ENCODE assay signal across 1 cellular context in the genomic region with DNA sequence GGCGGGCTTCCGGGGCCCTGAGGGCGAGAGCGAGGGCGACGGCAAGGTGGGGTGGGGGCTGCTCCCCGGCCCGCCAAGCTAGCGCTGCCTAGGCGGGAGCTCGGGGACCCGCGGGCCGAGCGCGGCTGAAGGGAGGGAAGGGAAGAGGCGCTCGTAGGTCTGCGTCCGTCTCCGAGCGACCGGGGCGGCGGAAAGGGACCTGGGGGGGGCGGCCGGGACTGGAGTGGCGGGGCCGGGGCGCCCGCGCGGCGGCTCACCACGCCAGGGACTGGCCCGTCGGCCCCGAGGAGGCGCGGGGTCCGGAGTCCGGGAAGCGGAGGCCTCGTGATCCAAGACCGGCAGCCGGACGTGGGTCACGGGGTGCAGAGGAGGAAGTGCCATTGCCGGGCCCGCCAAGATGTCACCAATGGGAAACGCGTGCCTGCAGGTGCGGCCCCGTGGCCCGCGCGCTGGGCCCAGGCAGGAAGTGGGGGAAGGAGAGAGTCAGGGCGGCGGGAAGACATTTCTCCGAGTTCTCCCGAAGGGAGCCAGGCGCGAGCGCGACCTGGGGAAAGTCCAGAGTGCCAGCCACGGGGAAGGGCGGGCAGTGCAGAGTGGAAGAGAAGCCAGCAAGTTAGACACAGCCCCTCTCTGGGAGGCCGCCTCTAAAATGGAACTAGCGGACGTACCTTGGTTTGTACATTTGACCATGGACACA.
TF ChIP-seq lines count a peak whose summit lies in the region.

No MANE protein-coding gene starts in this region.

TF ChIP-seq in K562, 482 proteins besides CTCF, POLR2A, EP300 and RAD21 (continues in another document):
- TF ChIP-seq RFX5 (IDR thresholded peaks at IDR 0.05; ENCODE audit: low read depth, low read length) (no peak), NONO (IDR thresholded peaks at IDR 0.05; ENCODE audit: low read depth in 2 of 2, low read length in 1 of 2) (peak in 1 of 2 experiments; percentile 93; a peak in 2 of 4 replicates), MYBL2 (IDR thresholded peaks at IDR 0.05; ENCODE audit: low read depth) (no peak), MYBL2 (CRISPR knock-in tag; IDR thresholded peaks at IDR 0.05; ENCODE audit: borderline replicate concordance) (no peak), CBX8 (IDR thresholded peaks at IDR 0.05; ENCODE audit: borderline replicate concordance, extremely low read depth, low read depth, low read length, poor library complexity, severe bottlenecking) (no peak), FOXA1 (IDR thresholded peaks at IDR 0.05; ENCODE audit: borderline replicate concordance) (no peak), HDAC2 (IDR thresholded peaks at IDR 0.05) (peak; percentile 81), ELF4 (CRISPR knock-in tag; IDR thresholded peaks at IDR 0.05) (peak; percentile 96), EHMT2 (IDR thresholded peaks at IDR 0.05) (no peak), HOXB6 (CRISPR knock-in tag; IDR thresholded peaks at IDR 0.05; ENCODE audit: borderline replicate concordance) (no peak), FOSL1 (tag; conservative IDR thresholded peaks at IDR 0.05) (0 out of 2 replicates have a peak, but pooled peaks have one; percentile 12), GABPA (tag; conservative IDR thresholded peaks at IDR 0.05; ENCODE audit: low read depth) (peak; percentile 87), PHF8 (IDR thresholded peaks at IDR 0.05; ENCODE audit: borderline replicate concordance, low read length) (peak; percentile 62; the same call in 1 of the 2 replicates), TBP (optimal IDR thresholded peaks at IDR 0.05; ENCODE audit: low read depth, low read length) (peak; percentile 83), SMARCE1 (IDR thresholded peaks at IDR 0.05) (no peak; the same call in 1 of the 2 replicates), FOXM1 (IDR thresholded peaks at IDR 0.05; ENCODE audit: low read depth) (no peak), FOXM1 (CRISPR knock-in tag; IDR thresholded peaks at IDR 0.05; ENCODE audit: low read depth) (peak; percentile 59; the same call in 1 of the 2 replicates), GABPB1 (CRISPR knock-in tag; IDR thresholded peaks at IDR 0.05) (peak; percentile 87), ZFP36 (IDR thresholded peaks at IDR 0.05; ENCODE audit: low read depth, low read length, partially characterized antibody) (peak; percentile 17), ZFPM2 (CRISPR knock-in tag; IDR thresholded peaks at IDR 0.05) (peak; percentile 27; the same call in 1 of the 2 replicates), FIP1L1 (IDR thresholded peaks at IDR 0.05; ENCODE audit: low read depth, low read length, poor library complexity, severe bottlenecking) (peak; percentile 38), OTX1 (CRISPR knock-in tag; IDR thresholded peaks at IDR 0.05) (peak; percentile 88), ZNF551 (CRISPR knock-in tag; IDR thresholded peaks at IDR 0.05) (no peak), MTA3 (IDR thresholded peaks at IDR 0.05; ENCODE audit: borderline replicate concordance) (peak; percentile 81), ZNF384 (IDR thresholded peaks at IDR 0.05; ENCODE audit: low read depth, low read length) (peak; percentile 3; the same call in 1 of the 2 replicates), NFIX (CRISPR knock-in tag; IDR thresholded peaks at IDR 0.05; ENCODE audit: low read depth) (no peak), POU5F1 (IDR thresholded peaks at IDR 0.05; ENCODE audit: borderline replicate concordance, low read depth, low read length, partially characterized antibody) (no peak)
- TF ChIP-seq, protein P1, sequence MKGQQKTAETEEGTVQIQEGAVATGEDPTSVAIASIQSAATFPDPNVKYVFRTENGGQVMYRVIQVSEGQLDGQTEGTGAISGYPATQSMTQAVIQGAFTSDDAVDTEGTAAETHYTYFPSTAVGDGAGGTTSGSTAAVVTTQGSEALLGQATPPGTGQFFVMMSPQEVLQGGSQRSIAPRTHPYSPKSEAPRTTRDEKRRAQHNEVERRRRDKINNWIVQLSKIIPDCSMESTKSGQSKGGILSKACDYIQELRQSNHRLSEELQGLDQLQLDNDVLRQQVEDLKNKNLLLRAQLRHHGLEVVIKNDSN (CRISPR knock-in tag; IDR thresholded peaks at IDR 0.05): peak; percentile 95
- TF ChIP-seq, protein P2, sequence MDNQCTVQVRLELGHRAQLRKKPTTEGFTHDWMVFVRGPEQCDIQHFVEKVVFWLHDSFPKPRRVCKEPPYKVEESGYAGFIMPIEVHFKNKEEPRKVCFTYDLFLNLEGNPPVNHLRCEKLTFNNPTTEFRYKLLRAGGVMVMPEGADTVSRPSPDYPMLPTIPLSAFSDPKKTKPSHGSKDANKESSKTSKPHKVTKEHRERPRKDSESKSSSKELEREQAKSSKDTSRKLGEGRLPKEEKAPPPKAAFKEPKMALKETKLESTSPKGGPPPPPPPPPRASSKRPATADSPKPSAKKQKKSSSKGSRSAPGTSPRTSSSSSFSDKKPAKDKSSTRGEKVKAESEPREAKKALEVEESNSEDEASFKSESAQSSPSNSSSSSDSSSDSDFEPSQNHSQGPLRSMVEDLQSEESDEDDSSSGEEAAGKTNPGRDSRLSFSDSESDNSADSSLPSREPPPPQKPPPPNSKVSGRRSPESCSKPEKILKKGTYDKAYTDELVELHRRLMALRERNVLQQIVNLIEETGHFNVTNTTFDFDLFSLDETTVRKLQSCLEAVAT (IDR thresholded peaks at IDR 0.05): peak; percentile 74 to 91
- TF ChIP-seq, protein P3, sequence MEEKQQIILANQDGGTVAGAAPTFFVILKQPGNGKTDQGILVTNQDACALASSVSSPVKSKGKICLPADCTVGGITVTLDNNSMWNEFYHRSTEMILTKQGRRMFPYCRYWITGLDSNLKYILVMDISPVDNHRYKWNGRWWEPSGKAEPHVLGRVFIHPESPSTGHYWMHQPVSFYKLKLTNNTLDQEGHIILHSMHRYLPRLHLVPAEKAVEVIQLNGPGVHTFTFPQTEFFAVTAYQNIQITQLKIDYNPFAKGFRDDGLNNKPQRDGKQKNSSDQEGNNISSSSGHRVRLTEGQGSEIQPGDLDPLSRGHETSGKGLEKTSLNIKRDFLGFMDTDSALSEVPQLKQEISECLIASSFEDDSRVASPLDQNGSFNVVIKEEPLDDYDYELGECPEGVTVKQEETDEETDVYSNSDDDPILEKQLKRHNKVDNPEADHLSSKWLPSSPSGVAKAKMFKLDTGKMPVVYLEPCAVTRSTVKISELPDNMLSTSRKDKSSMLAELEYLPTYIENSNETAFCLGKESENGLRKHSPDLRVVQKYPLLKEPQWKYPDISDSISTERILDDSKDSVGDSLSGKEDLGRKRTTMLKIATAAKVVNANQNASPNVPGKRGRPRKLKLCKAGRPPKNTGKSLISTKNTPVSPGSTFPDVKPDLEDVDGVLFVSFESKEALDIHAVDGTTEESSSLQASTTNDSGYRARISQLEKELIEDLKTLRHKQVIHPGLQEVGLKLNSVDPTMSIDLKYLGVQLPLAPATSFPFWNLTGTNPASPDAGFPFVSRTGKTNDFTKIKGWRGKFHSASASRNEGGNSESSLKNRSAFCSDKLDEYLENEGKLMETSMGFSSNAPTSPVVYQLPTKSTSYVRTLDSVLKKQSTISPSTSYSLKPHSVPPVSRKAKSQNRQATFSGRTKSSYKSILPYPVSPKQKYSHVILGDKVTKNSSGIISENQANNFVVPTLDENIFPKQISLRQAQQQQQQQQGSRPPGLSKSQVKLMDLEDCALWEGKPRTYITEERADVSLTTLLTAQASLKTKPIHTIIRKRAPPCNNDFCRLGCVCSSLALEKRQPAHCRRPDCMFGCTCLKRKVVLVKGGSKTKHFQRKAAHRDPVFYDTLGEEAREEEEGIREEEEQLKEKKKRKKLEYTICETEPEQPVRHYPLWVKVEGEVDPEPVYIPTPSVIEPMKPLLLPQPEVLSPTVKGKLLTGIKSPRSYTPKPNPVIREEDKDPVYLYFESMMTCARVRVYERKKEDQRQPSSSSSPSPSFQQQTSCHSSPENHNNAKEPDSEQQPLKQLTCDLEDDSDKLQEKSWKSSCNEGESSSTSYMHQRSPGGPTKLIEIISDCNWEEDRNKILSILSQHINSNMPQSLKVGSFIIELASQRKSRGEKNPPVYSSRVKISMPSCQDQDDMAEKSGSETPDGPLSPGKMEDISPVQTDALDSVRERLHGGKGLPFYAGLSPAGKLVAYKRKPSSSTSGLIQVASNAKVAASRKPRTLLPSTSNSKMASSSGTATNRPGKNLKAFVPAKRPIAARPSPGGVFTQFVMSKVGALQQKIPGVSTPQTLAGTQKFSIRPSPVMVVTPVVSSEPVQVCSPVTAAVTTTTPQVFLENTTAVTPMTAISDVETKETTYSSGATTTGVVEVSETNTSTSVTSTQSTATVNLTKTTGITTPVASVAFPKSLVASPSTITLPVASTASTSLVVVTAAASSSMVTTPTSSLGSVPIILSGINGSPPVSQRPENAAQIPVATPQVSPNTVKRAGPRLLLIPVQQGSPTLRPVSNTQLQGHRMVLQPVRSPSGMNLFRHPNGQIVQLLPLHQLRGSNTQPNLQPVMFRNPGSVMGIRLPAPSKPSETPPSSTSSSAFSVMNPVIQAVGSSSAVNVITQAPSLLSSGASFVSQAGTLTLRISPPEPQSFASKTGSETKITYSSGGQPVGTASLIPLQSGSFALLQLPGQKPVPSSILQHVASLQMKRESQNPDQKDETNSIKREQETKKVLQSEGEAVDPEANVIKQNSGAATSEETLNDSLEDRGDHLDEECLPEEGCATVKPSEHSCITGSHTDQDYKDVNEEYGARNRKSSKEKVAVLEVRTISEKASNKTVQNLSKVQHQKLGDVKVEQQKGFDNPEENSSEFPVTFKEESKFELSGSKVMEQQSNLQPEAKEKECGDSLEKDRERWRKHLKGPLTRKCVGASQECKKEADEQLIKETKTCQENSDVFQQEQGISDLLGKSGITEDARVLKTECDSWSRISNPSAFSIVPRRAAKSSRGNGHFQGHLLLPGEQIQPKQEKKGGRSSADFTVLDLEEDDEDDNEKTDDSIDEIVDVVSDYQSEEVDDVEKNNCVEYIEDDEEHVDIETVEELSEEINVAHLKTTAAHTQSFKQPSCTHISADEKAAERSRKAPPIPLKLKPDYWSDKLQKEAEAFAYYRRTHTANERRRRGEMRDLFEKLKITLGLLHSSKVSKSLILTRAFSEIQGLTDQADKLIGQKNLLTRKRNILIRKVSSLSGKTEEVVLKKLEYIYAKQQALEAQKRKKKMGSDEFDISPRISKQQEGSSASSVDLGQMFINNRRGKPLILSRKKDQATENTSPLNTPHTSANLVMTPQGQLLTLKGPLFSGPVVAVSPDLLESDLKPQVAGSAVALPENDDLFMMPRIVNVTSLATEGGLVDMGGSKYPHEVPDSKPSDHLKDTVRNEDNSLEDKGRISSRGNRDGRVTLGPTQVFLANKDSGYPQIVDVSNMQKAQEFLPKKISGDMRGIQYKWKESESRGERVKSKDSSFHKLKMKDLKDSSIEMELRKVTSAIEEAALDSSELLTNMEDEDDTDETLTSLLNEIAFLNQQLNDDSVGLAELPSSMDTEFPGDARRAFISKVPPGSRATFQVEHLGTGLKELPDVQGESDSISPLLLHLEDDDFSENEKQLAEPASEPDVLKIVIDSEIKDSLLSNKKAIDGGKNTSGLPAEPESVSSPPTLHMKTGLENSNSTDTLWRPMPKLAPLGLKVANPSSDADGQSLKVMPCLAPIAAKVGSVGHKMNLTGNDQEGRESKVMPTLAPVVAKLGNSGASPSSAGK (IDR thresholded peaks at IDR 0.05): peak; percentile 98
- TF ChIP-seq, protein P4, sequence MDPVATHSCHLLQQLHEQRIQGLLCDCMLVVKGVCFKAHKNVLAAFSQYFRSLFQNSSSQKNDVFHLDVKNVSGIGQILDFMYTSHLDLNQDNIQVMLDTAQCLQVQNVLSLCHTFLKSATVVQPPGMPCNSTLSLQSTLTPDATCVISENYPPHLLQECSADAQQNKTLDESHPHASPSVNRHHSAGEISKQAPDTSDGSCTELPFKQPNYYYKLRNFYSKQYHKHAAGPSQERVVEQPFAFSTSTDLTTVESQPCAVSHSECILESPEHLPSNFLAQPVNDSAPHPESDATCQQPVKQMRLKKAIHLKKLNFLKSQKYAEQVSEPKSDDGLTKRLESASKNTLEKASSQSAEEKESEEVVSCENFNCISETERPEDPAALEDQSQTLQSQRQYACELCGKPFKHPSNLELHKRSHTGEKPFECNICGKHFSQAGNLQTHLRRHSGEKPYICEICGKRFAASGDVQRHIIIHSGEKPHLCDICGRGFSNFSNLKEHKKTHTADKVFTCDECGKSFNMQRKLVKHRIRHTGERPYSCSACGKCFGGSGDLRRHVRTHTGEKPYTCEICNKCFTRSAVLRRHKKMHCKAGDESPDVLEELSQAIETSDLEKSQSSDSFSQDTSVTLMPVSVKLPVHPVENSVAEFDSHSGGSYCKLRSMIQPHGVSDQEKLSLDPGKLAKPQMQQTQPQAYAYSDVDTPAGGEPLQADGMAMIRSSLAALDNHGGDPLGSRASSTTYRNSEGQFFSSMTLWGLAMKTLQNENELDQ (CRISPR knock-in tag; IDR thresholded peaks at IDR 0.05; ENCODE audit: borderline replicate concordance): peak; percentile 98
- TF ChIP-seq, protein P5, sequence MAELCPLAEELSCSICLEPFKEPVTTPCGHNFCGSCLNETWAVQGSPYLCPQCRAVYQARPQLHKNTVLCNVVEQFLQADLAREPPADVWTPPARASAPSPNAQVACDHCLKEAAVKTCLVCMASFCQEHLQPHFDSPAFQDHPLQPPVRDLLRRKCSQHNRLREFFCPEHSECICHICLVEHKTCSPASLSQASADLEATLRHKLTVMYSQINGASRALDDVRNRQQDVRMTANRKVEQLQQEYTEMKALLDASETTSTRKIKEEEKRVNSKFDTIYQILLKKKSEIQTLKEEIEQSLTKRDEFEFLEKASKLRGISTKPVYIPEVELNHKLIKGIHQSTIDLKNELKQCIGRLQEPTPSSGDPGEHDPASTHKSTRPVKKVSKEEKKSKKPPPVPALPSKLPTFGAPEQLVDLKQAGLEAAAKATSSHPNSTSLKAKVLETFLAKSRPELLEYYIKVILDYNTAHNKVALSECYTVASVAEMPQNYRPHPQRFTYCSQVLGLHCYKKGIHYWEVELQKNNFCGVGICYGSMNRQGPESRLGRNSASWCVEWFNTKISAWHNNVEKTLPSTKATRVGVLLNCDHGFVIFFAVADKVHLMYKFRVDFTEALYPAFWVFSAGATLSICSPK (IDR thresholded peaks at IDR 0.05; ENCODE audit: borderline replicate concordance): no peak
- TF ChIP-seq, protein P6, sequence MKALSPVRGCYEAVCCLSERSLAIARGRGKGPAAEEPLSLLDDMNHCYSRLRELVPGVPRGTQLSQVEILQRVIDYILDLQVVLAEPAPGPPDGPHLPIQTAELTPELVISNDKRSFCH (CRISPR knock-in tag; IDR thresholded peaks at IDR 0.05): no peak
- TF ChIP-seq, protein P6 (tag; IDR thresholded peaks at IDR 0.05): peak; percentile 75; the same call in 1 of the 2 replicates
- TF ChIP-seq, protein P7, sequence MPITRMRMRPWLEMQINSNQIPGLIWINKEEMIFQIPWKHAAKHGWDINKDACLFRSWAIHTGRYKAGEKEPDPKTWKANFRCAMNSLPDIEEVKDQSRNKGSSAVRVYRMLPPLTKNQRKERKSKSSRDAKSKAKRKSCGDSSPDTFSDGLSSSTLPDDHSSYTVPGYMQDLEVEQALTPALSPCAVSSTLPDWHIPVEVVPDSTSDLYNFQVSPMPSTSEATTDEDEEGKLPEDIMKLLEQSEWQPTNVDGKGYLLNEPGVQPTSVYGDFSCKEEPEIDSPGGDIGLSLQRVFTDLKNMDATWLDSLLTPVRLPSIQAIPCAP (CRISPR knock-in tag; IDR thresholded peaks at IDR 0.05; ENCODE audit: borderline replicate concordance): peak; percentile 94; the same call in 1 of the 2 replicates
- TF ChIP-seq, protein P8, sequence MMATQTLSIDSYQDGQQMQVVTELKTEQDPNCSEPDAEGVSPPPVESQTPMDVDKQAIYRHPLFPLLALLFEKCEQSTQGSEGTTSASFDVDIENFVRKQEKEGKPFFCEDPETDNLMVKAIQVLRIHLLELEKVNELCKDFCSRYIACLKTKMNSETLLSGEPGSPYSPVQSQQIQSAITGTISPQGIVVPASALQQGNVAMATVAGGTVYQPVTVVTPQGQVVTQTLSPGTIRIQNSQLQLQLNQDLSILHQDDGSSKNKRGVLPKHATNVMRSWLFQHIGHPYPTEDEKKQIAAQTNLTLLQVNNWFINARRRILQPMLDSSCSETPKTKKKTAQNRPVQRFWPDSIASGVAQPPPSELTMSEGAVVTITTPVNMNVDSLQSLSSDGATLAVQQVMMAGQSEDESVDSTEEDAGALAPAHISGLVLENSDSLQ (IDR thresholded peaks at IDR 0.05): peak; percentile 49
